In genomic region chr2:45003586-45004568, GRCh38 we compare ENCODE assay signal across 19 cellular contexts. TPM values are rescaled to one million over a fixed set of nuclear protein-coding genes. Genes with fewer than 3 reads are reported as not detected.
A peak's percentile ranks its signal among the peaks of the same experiment; 100 is the strongest.
DNase-seq lines count a peak whose midpoint lies in the region; ATAC-seq and TF ChIP-seq lines count a peak whose summit lies in the region.
"Had no signal": no experiment of that assay in that cellular context is flagged by ENCODE, and none has a peak within 500 bp of the region (broad histone marks: within the 10 kb centered on the region; RNA-seq: fewer than 3 reads in every experiment).

No MANE protein-coding gene starts in this region.

- H3K4me1 Mint-ChIP-seq in activated B cell treated with CpG ODN at 0.5 μM for 24 hours: peaks cover 49% of the 10 kb centered on the region
- peaks cover 42% of the 10 kb centered on the region for H3K4me1 Mint-ChIP-seq in CD8-positive, alpha-beta T cell (ENCODE audit: low read depth)
- H3K4me1 Mint-ChIP-seq in HFFc6 (ENCODE audit: low read depth): no peaks in the 10 kb centered on the region

- H3K9me3 Mint-ChIP-seq in activated B cell treated with CpG ODN at 0.5 μM for 24 hours: no peaks in the 10 kb centered on the region
- H3K9me3 Mint-ChIP-seq in CD8-positive, alpha-beta T cell: no peaks in the 10 kb centered on the region
- no peaks in the 10 kb centered on the region for H3K9me3 Mint-ChIP-seq in HFFc6

- in situ Hi-C loops in GM13976 (cut with MboI; ENCODE audit: low sequenced_read_pairs, unreplicated experiment): no loop called here

- peak; percentile 31 for DNase-seq in GM13976 (ENCODE audit: low spot score)
- DNase-seq in activated B cell treated with CpG ODN at 0.5 μM for 24 hours: no peak
- DNase-seq in posterior vena cava (ENCODE audit: low spot score): peak; percentile 76
- no peak for DNase-seq in effector CD8-positive, alpha-beta T cell (lab: John Stamatoyannopoulos, UW)
- DNase-seq in CD8-positive, alpha-beta T cell: no peak
- no peak for DNase-seq in HFFc6
- DNase-seq: activated CD4-positive, alpha-beta T cell treated with anti-CD3 and anti-CD28 coated beads, Interleukin-2, amount 50 U/mL, for 4 hours; activated effector memory CD4-positive, alpha-beta T cell treated with anti-CD3 and anti-CD28 coated beads, Interleukin-2, amount 50 U/mL, for 16 hours; NCI-H1105; NCI-H510A; nucleus accumbens; PC-9; stimulated activated CD4-positive, alpha-beta T cell treated with anti-CD3 and anti-CD28 coated beads, Interleukin-2, amount 100 ng/mL, for 24 hours; stimulated activated naive CD4-positive, alpha-beta T cell treated with Interleukin-2 at 50 U/mL for 16 hours had no signal

- no peaks in the 10 kb centered on the region for H3K9me3 ChIP-seq in iPS-18a (ENCODE audit: control insufficient read depth, low read depth, low read length)
- no peaks in the 10 kb centered on the region for H3K9me3 ChIP-seq in CD8-positive, alpha-beta T cell (ENCODE audit: low read length)
- H3K9me3 ChIP-seq: HAP-1 had no signal

- H3K36me3 ChIP-seq in iPS-18a (ENCODE audit: control insufficient read depth, low read depth, low read length): no peaks in the 10 kb centered on the region
- H3K36me3 ChIP-seq in CD8-positive, alpha-beta T cell (ENCODE audit: insufficient read depth, low read length): no peaks in the 10 kb centered on the region
- H3K36me3 ChIP-seq: HAP-1 had no signal

- H3K27me3 Mint-ChIP-seq in activated B cell treated with CpG ODN at 0.5 μM for 24 hours: peaks cover 70% of the 10 kb centered on the region
- H3K27me3 Mint-ChIP-seq in CD8-positive, alpha-beta T cell (ENCODE audit: low read depth): peaks cover 65% of the 10 kb centered on the region
- peaks cover 67% of the 10 kb centered on the region for H3K27me3 Mint-ChIP-seq in HFFc6 (ENCODE audit: insufficient read depth)

- no peak for ATAC-seq in activated B cell treated with CpG ODN at 0.5 μM for 24 hours (ENCODE audit: low read depth)
- ATAC-seq in CD8-positive, alpha-beta T cell: no peak
- ATAC-seq in GM21526 (IDR thresholded peaks at IDR 0.05; ENCODE audit: low FRiP score, unreplicated experiment): no peak

- POLR2A ChIA-PET in activated B cell treated with CpG ODN at 0.5 μM for 24 hours (lab: Charles Lee): no interaction called here
- POLR2A ChIA-PET in CD8-positive, alpha-beta T cell (lab: Charles Lee): no interaction called here

- peak overlapping the region; percentile 50 for H3K4me3 ChIP-seq in iPS-18a (ENCODE audit: low read length)
- H3K4me3 ChIP-seq in CD8-positive, alpha-beta T cell (ENCODE audit: low read depth, low read length): no peak overlapping the region
- H3K4me3 ChIP-seq: BLaER1 treated with 17β-estradiol and CSF1 and Interleukin-3, amounts not matched to agents 10 nM and 100 nM; HAP-1; PC-9 had no signal

- no peak overlapping the region for H3K9ac ChIP-seq in iPS-18a (ENCODE audit: low read length)
- H3K9ac ChIP-seq: BLaER1 treated with 17β-estradiol and CSF1 and Interleukin-3, amounts not matched to agents 10 nM and 100 nM had no signal

- H3K27ac Mint-ChIP-seq in activated B cell treated with CpG ODN at 0.5 μM for 24 hours (no peak overlapping the region), HFFc6 (no peak overlapping the region)
- no peak overlapping the region for H3K27ac Mint-ChIP-seq in CD8-positive, alpha-beta T cell

- peaks cover 100% of the 10 kb centered on the region for H3K27me3 ChIP-seq in iPS-18a (ENCODE audit: control insufficient read depth, insufficient read depth, low read length)
- peaks cover 43% of the 10 kb centered on the region for H3K27me3 ChIP-seq in CD8-positive, alpha-beta T cell (ENCODE audit: insufficient read depth, low read length)

- H3K4me1 ChIP-seq in iPS-18a (ENCODE audit: control insufficient read depth, low read depth, low read length): peaks cover 24% of the 10 kb centered on the region
- H3K4me1 ChIP-seq in CD8-positive, alpha-beta T cell (ENCODE audit: insufficient read depth, low read length): peaks cover 11% of the 10 kb centered on the region
- H3K4me1 ChIP-seq: HAP-1 had no signal

- H3K4me3 Mint-ChIP-seq in activated B cell treated with CpG ODN at 0.5 μM for 24 hours: peak overlapping the region; percentile 28
- no peak overlapping the region for H3K4me3 Mint-ChIP-seq in CD8-positive, alpha-beta T cell
- no peak overlapping the region for H3K4me3 Mint-ChIP-seq in HFFc6

- CTCF ChIA-PET in activated B cell treated with CpG ODN at 0.5 μM for 24 hours (lab: Charles Lee): no interaction called here
- CTCF ChIA-PET in CD8-positive, alpha-beta T cell (lab: Charles Lee): interaction anchor here (1.0 kb wide), 1 partner anchor 22 kb away, joined by 4 read pairs; no protein-coding TSS in a partner anchor

- H3K36me3 Mint-ChIP-seq in activated B cell treated with CpG ODN at 0.5 μM for 24 hours (ENCODE audit: low read depth) (no peaks in the 10 kb centered on the region), HFFc6 (ENCODE audit: low read depth) (no peaks in the 10 kb centered on the region)
- no peaks in the 10 kb centered on the region for H3K36me3 Mint-ChIP-seq in CD8-positive, alpha-beta T cell

- TF ChIP-seq CTCF in GM13976 (IDR thresholded peaks at IDR 0.05; ENCODE audit: borderline replicate concordance, control extremely low read depth, extremely low read depth, insufficient read depth, missing control alignments) (no peak), activated B cell treated with CpG ODN at 0.5 μM for 24 hours (IDR thresholded peaks at IDR 0.05) (no peak), HFFc6 (IDR thresholded peaks at IDR 0.05) (no peak)
- TF ChIP-seq CTCF in CD8-positive, alpha-beta T cell (IDR thresholded peaks at IDR 0.05): no peak

- intact Hi-C loops in activated B cell treated with CpG ODN at 0.5 μM for 24 hours (cut with micrococcal nuclease): loop anchor here (5.0 to 10.0 kb wide), 2 partner anchors 171 to 202 kb away; no protein-coding TSS in a partner anchor
- intact Hi-C loops in posterior vena cava (cut with DNase I): no loop called here
- intact Hi-C loops in CD8-positive, alpha-beta T cell (cut with DNase I, micrococcal nuclease): no loop called here

- H3K27ac ChIP-seq in iPS-18a (ENCODE audit: low read length): no peak overlapping the region
- no peak overlapping the region for H3K27ac ChIP-seq in CD8-positive, alpha-beta T cell (ENCODE audit: low read depth, low read length)
- H3K27ac ChIP-seq: BLaER1 treated with 17β-estradiol and CSF1 and Interleukin-3, amounts not matched to agents 10 nM and 100 nM; PC-9 had no signal

RNA-seq across cellular contexts. Expression of gene SIX2, which starts 5.4 kb away (rescaled TPM):
- total RNA-seq in activated B cell treated with CpG ODN at 0.5 μM for 24 hours (not detected in 2 replicates), posterior vena cava (1 to 10 TPM in 1 of 2 donors, under 1 TPM in 1; 0.33 to 1.3 TPM)
- not detected for total RNA-seq in CD8-positive, alpha-beta T cell
- not detected for total RNA-seq in HFFc6 (2021; fragmentation: NEBNext Ultra II Directional; extraction: Animal tissue kit (Norgen Biotek cat#: 25700))
- total RNA-seq: T-helper 1 cell treated with Interleukin-12 subunit alpha and Interleukin-12 subunit beta and Interleukin-4 antibody, amounts not matched to agents 30 ng/mL and 1 ng/mL, for 36 hours had no signal

Comparison
In these comparisons a context has a peak if more than half of its experiments do, and no peak if none do; other contexts are left out.
1. DNase-seq: peak in GM13976 (single experiment) and posterior vena cava (single experiment); none in activated B cell treated with CpG ODN at 0.5 μM for 24 hours (single experiment), effector CD8-positive, alpha-beta T cell (single experiment), CD8-positive, alpha-beta T cell (0 of 7) and HFFc6 (single experiment).